In genomic region chr6:50815436-50816114, GRCh38 we compare ENCODE assay signal across 8 cellular contexts. TPM values are rescaled to one million over a fixed set of nuclear protein-coding genes. Genes with fewer than 3 reads are reported as not detected.
DNase-seq lines count a peak whose midpoint lies in the region; ATAC-seq and TF ChIP-seq lines count a peak whose summit lies in the region.

No MANE protein-coding gene starts in this region.

- intact Hi-C loops in PC-9 (cut with micrococcal nuclease; ENCODE audit: unreplicated experiment): loop anchor here (1.0 to 10.0 kb wide), 4 partner anchors 729 to 1205 kb away; no protein-coding TSS in a partner anchor
- intact Hi-C loops in psoas muscle (cut with DNase I): loop anchor here (5.0 to 10.0 kb wide), 4 partner anchors 539 to 1207 kb away; no protein-coding TSS in a partner anchor

- 5 to 9% (median 8%) methylated on average over 16 of the region's 16 CpGs for whole genome bisulfite sequencing in psoas muscle, 3 donors

- POLR2A ChIA-PET in PC-9 (lab: Charles Lee; ENCODE audit: unreplicated experiment): no interaction called here

- H3K4me3 ChIP-seq in PC-9 (peak overlapping the region; percentile 57), epithelial cell of esophagus (ENCODE audit: low read length) (peak overlapping the region; percentile 62), psoas muscle (peak overlapping the region; percentile 59)

- no TSS peak for BruUV-seq in PC-9 (replicated peaks; lab: Mats Ljungman, UMichigan)

- H2AFZ ChIP-seq in PC-9: peak overlapping the region; percentile 79

- H3K27me3 ChIP-seq in PC-9 (ENCODE audit: insufficient read depth, low read depth) (peaks cover 7% of the 10 kb centered on the region; the same call in 1 of the 2 replicates), psoas muscle (ENCODE audit: insufficient read depth in 3 of 3, low read length in 2 of 3) (peaks cover 10 to 64% (median 14%) of the 10 kb centered on the region in 3 donors)

- H3K9me2 ChIP-seq in PC-9 (ENCODE audit: insufficient read depth): no peaks in the 10 kb centered on the region

- H3K79me2 ChIP-seq in PC-9 (ENCODE audit: low read depth): no peaks in the 10 kb centered on the region

- CTCF ChIA-PET in PC-9 (lab: Charles Lee): no interaction called here

- TF ChIP-seq CTCF in GM12873 (IDR thresholded peaks at IDR 0.05; ENCODE audit: insufficient read depth, low read depth, low read length, missing control alignments) (peak; percentile 27), PC-9 (conservative IDR thresholded peaks at IDR 0.05) (0 out of 2 replicates have a peak, but pooled peaks have one; percentile 8), epithelial cell of esophagus (IDR thresholded peaks at IDR 0.05; ENCODE audit: insufficient read depth, low read depth, low read length, missing control alignments) (peak; percentile 44), psoas muscle (IDR thresholded peaks at IDR 0.05) (no peak)

- H3K27ac ChIP-seq in PC-9 (no peak overlapping the region), psoas muscle (no peak overlapping the region)

- ATAC-seq in HG02884 (IDR thresholded peaks at IDR 0.05; ENCODE audit: unreplicated experiment): peak; percentile 45
- peak in 1 of 4 donors; percentile 15 for ATAC-seq in psoas muscle

- H3K36me3 ChIP-seq in PC-9 (ENCODE audit: low read depth) (no peaks in the 10 kb centered on the region), psoas muscle (ENCODE audit: insufficient read depth in 1 of 2, low read depth in 1 of 2) (no peaks in the 10 kb centered on the region)

- H3K4me1 ChIP-seq in PC-9 (replicated peaks; ENCODE audit: insufficient read depth) (no peaks in the 10 kb centered on the region), psoas muscle (peaks cover 4% of the 10 kb centered on the region)

- H3K9me3 ChIP-seq in PC-9 (ENCODE audit: insufficient read depth, low read depth): no peaks in the 10 kb centered on the region
- H3K9me3 ChIP-seq in psoas muscle: no peaks in the 10 kb centered on the region

- peak overlapping the region; percentile 92 for H3K4me2 ChIP-seq in PC-9

- no peaks in the 10 kb centered on the region for H4K20me1 ChIP-seq in PC-9 (ENCODE audit: insufficient read depth)

- in situ Hi-C loops in ACHN (cut with HindIII; ENCODE audit: low pct_ligation_motif_present, low pct_unique_long_range_greater_than_20kb, low sequenced_read_pairs): no loop called here

- no peaks in the 10 kb centered on the region for H3F3A ChIP-seq in PC-9 (ENCODE audit: insufficient read depth, low read depth)

- DNase-seq in ACHN: peak; percentile 28
- DNase-seq in PC-9: no peak
- peak; percentile 22 for DNase-seq in epithelial cell of esophagus (ENCODE audit: low read depth)
- DNase-seq in psoas muscle: no peak
- DNase-seq in pons (ENCODE audit: low spot score): no peak
- no peak for DNase-seq in NCI-H1436 (lab: John Stamatoyannopoulos, UW)

RNA-seq across cellular contexts. Expression of gene TFAP2B, which starts 3.1 kb away (rescaled TPM):
- not detected in 2 replicates for total RNA-seq in PC-9 (2021)
- total RNA-seq in psoas muscle: not detected
- polyA plus RNA-seq in psoas muscle: not detected

Comparison
In these comparisons a context has a peak if more than half of its experiments do, and no peak if none do; other contexts are left out.
1. DNase-seq: peak in ACHN (single experiment) and epithelial cell of esophagus (single experiment); none in PC-9 (0 of 2), psoas muscle (0 of 2), pons (single experiment) and NCI-H1436 (single experiment).
2. Peak in every context shown above with its lines, with median percentiles within 50 percentile points of each other: H3K4me3 ChIP-seq.